Comparison of ENCODE assay signal across 12 cellular contexts in genomic region chr10:132941640-132942051, GRCh38. TPM values are rescaled to one million over a fixed set of nuclear protein-coding genes. Genes with fewer than 3 reads are reported as not detected.
DNase-seq lines count a peak whose midpoint lies in the region; ATAC-seq and TF ChIP-seq lines count a peak whose summit lies in the region.
"Had no signal": no experiment of that assay in that cellular context is flagged by ENCODE, and none has a peak within 500 bp of the region (broad histone marks: within the 10 kb centered on the region; RNA-seq: fewer than 3 reads in every experiment).

No MANE protein-coding gene starts in this region.

- H3K9me3 Mint-ChIP-seq in CD8-positive, alpha-beta T cell, result no peaks in the 10 kb centered on the region
- H3K9me3 Mint-ChIP-seq in T-cell, result no peaks in the 10 kb centered on the region

- no peaks in the 10 kb centered on the region for H3K36me3 Mint-ChIP-seq in CD8-positive, alpha-beta T cell
- H3K36me3 Mint-ChIP-seq in T-cell, result no peaks in the 10 kb centered on the region

- H3K27me3 Mint-ChIP-seq in CD8-positive, alpha-beta T cell (ENCODE audit: low read depth), result peaks cover 50% of the 10 kb centered on the region
- H3K27me3 Mint-ChIP-seq in T-cell, result peaks cover 47 to 70% of the 10 kb centered on the region in 2 donors

- CTCF ChIA-PET in CD8-positive, alpha-beta T cell (lab: Charles Lee), result no interaction called here
- CTCF ChIA-PET in T-cell (lab: Charles Lee), result no interaction called here

- no peak for TF ChIP-seq CTCF in CD8-positive, alpha-beta T cell (IDR thresholded peaks at IDR 0.05)
- TF ChIP-seq CTCF in heart right ventricle (IDR thresholded peaks at IDR 0.05), result no peak

- WGBS in heart right ventricle, 2 donors, result 62 to 64% methylated on average over 11 of the region's 11 CpGs

- H3K27ac Mint-ChIP-seq in CD8-positive, alpha-beta T cell, result no peak overlapping the region
- no peak overlapping the region for H3K27ac Mint-ChIP-seq in T-cell

- no peak for DNase-seq in CD8-positive, alpha-beta T cell
- DNase-seq in T-cell (no peak), heart right ventricle (no peak), NCI-H2029 (lab: John Stamatoyannopoulos, UW) (no peak), SHP77 (lab: John Stamatoyannopoulos, UW) (no peak)
- DNase-seq: NCI-H2081 treated with DMSO at 0.1 percent for 48 hours; stimulated activated naive CD4-positive, alpha-beta T cell treated with Interleukin-2 at 50 U/mL for 16 hours had no signal

- H3K27ac ChIP-seq in CD8-positive, alpha-beta T cell (ENCODE audit: low read depth, low read length), result no peak overlapping the region
- no peak overlapping the region for H3K27ac ChIP-seq in heart right ventricle
- H3K27ac ChIP-seq: skin epidermis had no signal

- peaks cover 8% of the 10 kb centered on the region for H3K4me1 Mint-ChIP-seq in CD8-positive, alpha-beta T cell (ENCODE audit: low read depth)
- peaks cover 0 to 12% (median 4%) of the 10 kb centered on the region in 3 donors for H3K4me1 Mint-ChIP-seq in T-cell

- no peaks in the 10 kb centered on the region for H3K36me3 ChIP-seq in CD8-positive, alpha-beta T cell (ENCODE audit: insufficient read depth, low read length)
- H3K36me3 ChIP-seq in heart right ventricle, result no peaks in the 10 kb centered on the region
- H3K36me3 ChIP-seq in neuron (ENCODE audit: insufficient read depth, low read length), result no peaks in the 10 kb centered on the region

- POLR2A ChIA-PET in CD8-positive, alpha-beta T cell (lab: Charles Lee), result no interaction called here
- POLR2A ChIA-PET in T-cell (lab: Charles Lee), result no interaction called here

- peak overlapping the region; percentile 55 for H3K4me3 Mint-ChIP-seq in CD8-positive, alpha-beta T cell
- H3K4me3 Mint-ChIP-seq in T-cell, result peak overlapping the region; percentile 21 to 58 (median 45)

- H3K27me3 ChIP-seq in CD8-positive, alpha-beta T cell (ENCODE audit: insufficient read depth, low read length), result peaks cover 9% of the 10 kb centered on the region
- H3K27me3 ChIP-seq in heart right ventricle (peaks cover 0 to 67% (median 57%) of the 10 kb centered on the region in 7 donors), neuron (ENCODE audit: insufficient read depth, low read length) (peaks cover 17% of the 10 kb centered on the region)

- H3K4me1 ChIP-seq in CD8-positive, alpha-beta T cell (ENCODE audit: insufficient read depth, low read length), result no peaks in the 10 kb centered on the region
- H3K4me1 ChIP-seq in heart right ventricle, result peaks cover 3 to 16% (median 13%) of the 10 kb centered on the region in 9 donors
- peaks cover 4% of the 10 kb centered on the region for H3K4me1 ChIP-seq in neuron (ENCODE audit: insufficient read depth, low read length)

- no peak for ATAC-seq in CD8-positive, alpha-beta T cell
- ATAC-seq in T-cell (replicated peaks in 1 of 4), result no peak
- ATAC-seq in heart right ventricle, result peak in 2 of 8 donors; percentile 14 to 31
- no peak for ATAC-seq in GM18520 (IDR thresholded peaks at IDR 0.05; ENCODE audit: unreplicated experiment)
- no peak for ATAC-seq in GM18907 (IDR thresholded peaks at IDR 0.05; ENCODE audit: unreplicated experiment)

- peak overlapping the region; percentile 85 for H2AFZ ChIP-seq in neuron (ENCODE audit: low read depth, low read length)

- no peak overlapping the region for H3K4me3 ChIP-seq in CD8-positive, alpha-beta T cell (ENCODE audit: low read depth, low read length)
- peak overlapping the region; percentile 49 to 77 (median 60) for H3K4me3 ChIP-seq in heart right ventricle
- H3K4me3 ChIP-seq in neuron (ENCODE audit: low read length), result peak overlapping the region; percentile 57

- H3K9me3 ChIP-seq in CD8-positive, alpha-beta T cell (ENCODE audit: low read length), result no peaks in the 10 kb centered on the region
- no peaks in the 10 kb centered on the region for H3K9me3 ChIP-seq in heart right ventricle
- no peaks in the 10 kb centered on the region for H3K9me3 ChIP-seq in neuron (ENCODE audit: low read length)

- intact Hi-C loops in CD8-positive, alpha-beta T cell (cut with DNase I, micrococcal nuclease), result no loop called here
- intact Hi-C loops in heart right ventricle (cut with DNase I), result loop anchor here in 6 of 10 donors (2.0 to 10.0 kb wide), 4 partner anchors 181 to 183 kb away; no protein-coding TSS in a partner anchor

RNA-seq across cellular contexts. Expression of gene CFAP46, which starts 0.7 kb away (rescaled TPM):
- total RNA-seq in CD8-positive, alpha-beta T cell, result not detected
- total RNA-seq in T-cell (not detected), heart right ventricle (1 to 10 TPM in 7 of 10 donors, under 1 TPM in 3; 0.61 to 1.9 (median 1.2) TPM)
- polyA plus RNA-seq in heart right ventricle, result under 1 TPM; 0.36 to 0.88 TPM
- total RNA-seq: SK-MEL-5 had no signal

Comparison
In these comparisons a context has a peak if more than half of its experiments do, and no peak if none do; other contexts are left out.
1. intact Hi-C loops: an anchor here in heart right ventricle (2.0 to 10.0 kb wide); none called in CD8-positive, alpha-beta T cell.